8 cellular contexts compared by ENCODE assay signal in the genomic region with DNA sequence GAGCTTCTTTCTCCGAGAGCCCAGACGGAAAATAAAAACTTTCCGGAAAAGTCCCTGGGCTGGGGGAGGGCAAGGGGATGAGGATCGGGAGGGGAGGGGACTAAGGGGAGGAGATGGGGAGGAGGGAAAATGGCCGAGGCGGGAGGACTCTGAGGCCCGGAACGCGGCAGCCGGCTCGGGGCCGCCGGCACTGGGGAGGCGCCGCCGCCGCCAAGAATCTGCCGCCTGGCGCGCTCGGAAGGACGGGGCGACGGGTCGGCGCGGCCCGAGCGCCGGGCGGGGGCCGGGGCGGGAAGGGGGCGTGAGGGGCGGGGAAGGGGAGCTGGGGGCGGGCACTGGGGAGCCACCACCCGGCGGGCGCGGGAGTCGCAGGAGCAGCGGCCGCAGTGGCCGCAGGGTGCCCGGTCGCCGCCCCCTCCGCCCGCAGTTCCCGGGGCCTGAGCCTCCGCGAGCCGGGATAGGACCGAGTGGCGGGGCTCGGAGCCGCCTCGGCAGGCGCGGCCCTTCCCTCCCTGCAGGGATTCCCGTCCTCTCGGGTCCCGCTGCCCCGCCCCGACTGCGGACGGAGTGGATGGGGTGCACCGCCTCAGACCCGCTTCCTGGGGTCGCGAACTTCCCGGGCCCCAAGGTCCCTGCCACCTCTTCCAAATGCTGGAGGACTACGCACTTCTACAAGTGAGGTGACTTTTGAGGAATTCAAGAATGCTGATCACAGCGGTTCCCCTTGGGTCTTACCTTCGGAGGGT. TPM values are rescaled to one million over a fixed set of nuclear protein-coding genes. Genes with fewer than 3 reads are reported as not detected.
DNase-seq lines count a peak whose midpoint lies in the region; ATAC-seq, FAIRE-seq and TF ChIP-seq lines count a peak whose summit lies in the region.

TSS of gene PRKD1 (minus strand) at position 252 of the 746 bp plus-strand sequence.

- DNase-seq in AG08395 (ENCODE audit: low spot score) (peak; percentile 83), GM18507 (ENCODE audit: extremely low spot score, insufficient read length, low read depth) (peak; percentile 36), thyroid gland (peak; percentile 75 to 76), activated gamma-delta T cell treated with Interleukin-2 at 50 U/mL for 16 hours (no peak)

- TF ChIP-seq CTCF in thyroid gland (IDR thresholded peaks at IDR 0.05) = peak in 2 of 6 experiments; percentile 22 to 58

- WGBS in mesodermal cell (ENCODE audit: insufficient coverage in 2 of 2), 2 experiments = 1 to 2% methylated on average over 19 to 27 of the region's 75 CpGs
- WGBS in thyroid gland, 2 donors = 3 to 6% methylated on average over 6 to 36 of the region's 75 CpGs

- no peaks in the 10 kb centered on the region for H3K9me3 ChIP-seq in mesodermal cell (ENCODE audit: control insufficient read depth, low read length)
- no peaks in the 10 kb centered on the region for H3K9me3 ChIP-seq in thyroid gland

- H3K4me1 ChIP-seq in mesodermal cell (ENCODE audit: control insufficient read depth, insufficient read depth, low read length, poor library complexity, severe bottlenecking) (peaks cover 23% of the 10 kb centered on the region), thyroid gland (peaks cover 16% of the 10 kb centered on the region in 2 donors)

- intact Hi-C loops in thyroid gland (cut with DNase I) = no loop called here

- H3K4me3 ChIP-seq in mesodermal cell (ENCODE audit: extremely low read depth, insufficient read depth, low read length, poor library complexity, severe bottlenecking) (peak within 1 kb of the TSS; percentile 72), thyroid gland (replicated peaks in 1 of 3) (peak within 1 kb of the TSS; percentile 33 to 56 (median 56))

- TF ChIP-seq POLR2A in thyroid gland (IDR thresholded peaks at IDR 0.05) = peak in 1 of 2 donors; percentile 30

- FAIRE-seq in GM18507 (lab: Jason Lieb, UNC) = no peak

- H3K27ac ChIP-seq in mesodermal cell (ENCODE audit: low read depth, low read length, severe bottlenecking) (peak within 1 kb of the TSS; percentile 66), thyroid gland (peak within 1 kb of the TSS; percentile 28 to 79 (median 47))

- H3K36me3 ChIP-seq in mesodermal cell (ENCODE audit: control insufficient read depth, insufficient read depth, low read length) (no peaks in the 10 kb centered on the region), thyroid gland (no peaks in the 10 kb centered on the region)

- ATAC-seq in HG03378 (IDR thresholded peaks at IDR 0.05; ENCODE audit: unreplicated experiment) = peak; percentile 26
- ATAC-seq in SK-N-SH treated with all-trans-retinoic acid at 6 μM for 48 hours = peak; percentile 76
- ATAC-seq in esophagus mucosa = peak; percentile 53

- no peaks in the 10 kb centered on the region for H3K27me3 ChIP-seq in thyroid gland

TF ChIP-seq in SK-N-SH treated with all-trans-retinoic acid at 6 μM for 48 hours, 23 proteins besides CTCF, POLR2A, EP300 and RAD21:
- TF ChIP-seq ZC3H10 (CRISPR knock-in tag; IDR thresholded peaks at IDR 0.05) (no peak), BACH2 (CRISPR knock-in tag; IDR thresholded peaks at IDR 0.05; ENCODE audit: borderline replicate concordance) (no peak), GLIS3 (CRISPR knock-in tag; IDR thresholded peaks at IDR 0.05) (no peak), RARB (CRISPR knock-in tag; IDR thresholded peaks at IDR 0.05) (no peak), TCF4 (CRISPR knock-in tag; IDR thresholded peaks at IDR 0.05; ENCODE audit: borderline replicate concordance) (no peak), ZNF565 (CRISPR knock-in tag; conservative IDR thresholded peaks at IDR 0.05; ENCODE audit: low read depth) (no peak), PPARA (CRISPR knock-in tag; IDR thresholded peaks at IDR 0.05; ENCODE audit: borderline replicate concordance) (no peak)
- TF ChIP-seq, protein P1, sequence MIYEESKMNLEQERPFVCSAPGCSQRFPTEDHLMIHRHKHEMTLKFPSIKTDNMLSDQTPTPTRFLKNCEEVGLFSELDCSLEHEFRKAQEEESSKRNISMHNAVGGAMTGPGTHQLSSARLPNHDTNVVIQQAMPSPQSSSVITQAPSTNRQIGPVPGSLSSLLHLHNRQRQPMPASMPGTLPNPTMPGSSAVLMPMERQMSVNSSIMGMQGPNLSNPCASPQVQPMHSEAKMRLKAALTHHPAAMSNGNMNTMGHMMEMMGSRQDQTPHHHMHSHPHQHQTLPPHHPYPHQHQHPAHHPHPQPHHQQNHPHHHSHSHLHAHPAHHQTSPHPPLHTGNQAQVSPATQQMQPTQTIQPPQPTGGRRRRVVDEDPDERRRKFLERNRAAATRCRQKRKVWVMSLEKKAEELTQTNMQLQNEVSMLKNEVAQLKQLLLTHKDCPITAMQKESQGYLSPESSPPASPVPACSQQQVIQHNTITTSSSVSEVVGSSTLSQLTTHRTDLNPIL (CRISPR knock-in tag; IDR thresholded peaks at IDR 0.05; ENCODE audit: low read depth) = no peak
- TF ChIP-seq, protein P2, sequence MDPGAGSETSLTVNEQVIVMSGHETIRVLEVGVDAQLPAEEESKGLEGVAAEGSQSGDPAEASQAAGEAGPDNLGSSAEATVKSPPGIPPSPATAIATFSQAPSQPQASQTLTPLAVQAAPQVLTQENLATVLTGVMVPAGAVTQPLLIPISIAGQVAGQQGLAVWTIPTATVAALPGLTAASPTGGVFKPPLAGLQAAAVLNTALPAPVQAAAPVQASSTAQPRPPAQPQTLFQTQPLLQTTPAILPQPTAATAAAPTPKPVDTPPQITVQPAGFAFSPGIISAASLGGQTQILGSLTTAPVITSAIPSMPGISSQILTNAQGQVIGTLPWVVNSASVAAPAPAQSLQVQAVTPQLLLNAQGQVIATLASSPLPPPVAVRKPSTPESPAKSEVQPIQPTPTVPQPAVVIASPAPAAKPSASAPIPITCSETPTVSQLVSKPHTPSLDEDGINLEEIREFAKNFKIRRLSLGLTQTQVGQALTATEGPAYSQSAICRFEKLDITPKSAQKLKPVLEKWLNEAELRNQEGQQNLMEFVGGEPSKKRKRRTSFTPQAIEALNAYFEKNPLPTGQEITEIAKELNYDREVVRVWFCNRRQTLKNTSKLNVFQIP (CRISPR knock-in tag; IDR thresholded peaks at IDR 0.05; ENCODE audit: borderline replicate concordance, low read depth) = no peak
TF ChIP-seq in SK-N-SH treated with all-trans-retinoic acid at 6 μM for 48 hours: peak in this region for 0.

RNA-seq across cellular contexts. Expression of gene PRKD1, which starts in this region (rescaled TPM):
- 0.56 TPM for total RNA-seq in esophagus mucosa
- polyA plus RNA-seq in mesodermal cell (2013, experiment 1 of 2) = 19.8 TPM
- 16.4 TPM for polyA plus RNA-seq in mesodermal cell (2013, experiment 2 of 2)
- total RNA-seq in thyroid gland = 10 to 100 TPM; 12.7 to 17.4 (median 14.3) TPM

Comparison
In these comparisons a context has a peak if more than half of its experiments do, and no peak if none do; other contexts are left out.
1. Peak in ATAC-seq in esophagus mucosa; RNA of the gene not detected or under 1 TPM.
2. ATAC-seq: peak in every context shown above with its lines; median percentile 76 in SK-N-SH treated with all-trans-retinoic acid at 6 μM for 48 hours; 53 in esophagus mucosa; 26 in HG03378.